2 cellular contexts compared by ENCODE assay signal in the genomic region with DNA sequence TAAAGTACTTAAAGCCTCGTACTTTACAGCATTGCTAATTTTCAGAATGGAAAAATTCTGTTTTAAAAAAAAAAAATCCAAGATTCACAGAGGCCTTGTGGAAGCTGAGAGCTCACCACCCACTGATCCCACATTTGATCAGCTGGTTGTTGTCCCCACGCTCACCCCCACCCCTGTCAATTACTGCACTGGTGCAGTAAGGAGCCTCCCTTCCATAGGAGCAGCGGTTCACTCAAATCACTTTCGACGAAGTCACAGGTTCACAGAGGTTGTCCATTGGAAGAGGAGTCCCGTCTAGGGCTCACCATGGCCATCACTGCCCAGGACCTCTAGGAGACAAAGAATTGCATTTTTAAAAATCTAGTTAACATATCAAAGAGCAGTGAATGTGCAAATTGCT.
TF ChIP-seq lines count a peak whose summit lies in the region.

No MANE protein-coding gene starts in this region.

TF ChIP-seq in H1, 55 proteins besides CTCF, POLR2A, EP300 and RAD21:
- no peak for TF ChIP-seq NANOG (IDR thresholded peaks at IDR 0.05; ENCODE audit: insufficient read depth, low read depth, low read length, poor library complexity, severe bottlenecking)
- TF ChIP-seq SP1 (IDR thresholded peaks at IDR 0.05; ENCODE audit: low read depth, low read length) = no peak
- TF ChIP-seq SUZ12 (IDR thresholded peaks at IDR 0.05; ENCODE audit: low read length) = no peak
- no peak for TF ChIP-seq CTBP2 (IDR thresholded peaks at IDR 0.05; ENCODE audit: borderline replicate concordance, insufficient read depth, insufficient read length, low read length)
- no peak for TF ChIP-seq CREB1 (IDR thresholded peaks at IDR 0.05)
- no peak for TF ChIP-seq JUN (IDR thresholded peaks at IDR 0.05; ENCODE audit: low read depth, low read length)
- TF ChIP-seq, protein P1, sequence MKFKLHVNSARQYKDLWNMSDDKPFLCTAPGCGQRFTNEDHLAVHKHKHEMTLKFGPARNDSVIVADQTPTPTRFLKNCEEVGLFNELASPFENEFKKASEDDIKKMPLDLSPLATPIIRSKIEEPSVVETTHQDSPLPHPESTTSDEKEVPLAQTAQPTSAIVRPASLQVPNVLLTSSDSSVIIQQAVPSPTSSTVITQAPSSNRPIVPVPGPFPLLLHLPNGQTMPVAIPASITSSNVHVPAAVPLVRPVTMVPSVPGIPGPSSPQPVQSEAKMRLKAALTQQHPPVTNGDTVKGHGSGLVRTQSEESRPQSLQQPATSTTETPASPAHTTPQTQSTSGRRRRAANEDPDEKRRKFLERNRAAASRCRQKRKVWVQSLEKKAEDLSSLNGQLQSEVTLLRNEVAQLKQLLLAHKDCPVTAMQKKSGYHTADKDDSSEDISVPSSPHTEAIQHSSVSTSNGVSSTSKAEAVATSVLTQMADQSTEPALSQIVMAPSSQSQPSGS (IDR thresholded peaks at IDR 0.05; ENCODE audit: low read length) = no peak
- no peak for TF ChIP-seq HDAC2 (IDR thresholded peaks at IDR 0.05; ENCODE audit: borderline replicate concordance in 1 of 2, low read depth in 2 of 2, low read length in 2 of 2)
- no peak for TF ChIP-seq CHD1 (IDR thresholded peaks at IDR 0.05; ENCODE audit: low read depth, low read length)
- TF ChIP-seq RFX5 (IDR thresholded peaks at IDR 0.05; ENCODE audit: borderline replicate concordance, low read depth, low read length) = no peak
- no peak for TF ChIP-seq CHD2 (IDR thresholded peaks at IDR 0.05; ENCODE audit: low read length)
- no peak for TF ChIP-seq BCL11A (IDR thresholded peaks at IDR 0.05; ENCODE audit: low read depth in 2 of 2, low read length in 2 of 2)
- no peak for TF ChIP-seq POU5F1 (IDR thresholded peaks at IDR 0.05; ENCODE audit: low read depth, low read length)
- TF ChIP-seq RNF2 (IDR thresholded peaks at IDR 0.05; ENCODE audit: borderline replicate concordance, low read depth, low read length, missing control alignments, poor library complexity, severe bottlenecking) = no peak
- TF ChIP-seq RXRA (IDR thresholded peaks at IDR 0.05; ENCODE audit: insufficient read depth, low read depth, low read length) = no peak

TF ChIP-seq in GM23338, 12 proteins besides CTCF, POLR2A, EP300 and RAD21:
- TF ChIP-seq ZNF114 (CRISPR knock-in tag; IDR thresholded peaks at IDR 0.05) = no peak
- no peak for TF ChIP-seq ZNF331 (CRISPR knock-in tag; IDR thresholded peaks at IDR 0.05; ENCODE audit: low read depth)
- TF ChIP-seq STAT1 (IDR thresholded peaks at IDR 0.05; ENCODE audit: unreplicated experiment) = no peak
- TF ChIP-seq, protein P2, sequence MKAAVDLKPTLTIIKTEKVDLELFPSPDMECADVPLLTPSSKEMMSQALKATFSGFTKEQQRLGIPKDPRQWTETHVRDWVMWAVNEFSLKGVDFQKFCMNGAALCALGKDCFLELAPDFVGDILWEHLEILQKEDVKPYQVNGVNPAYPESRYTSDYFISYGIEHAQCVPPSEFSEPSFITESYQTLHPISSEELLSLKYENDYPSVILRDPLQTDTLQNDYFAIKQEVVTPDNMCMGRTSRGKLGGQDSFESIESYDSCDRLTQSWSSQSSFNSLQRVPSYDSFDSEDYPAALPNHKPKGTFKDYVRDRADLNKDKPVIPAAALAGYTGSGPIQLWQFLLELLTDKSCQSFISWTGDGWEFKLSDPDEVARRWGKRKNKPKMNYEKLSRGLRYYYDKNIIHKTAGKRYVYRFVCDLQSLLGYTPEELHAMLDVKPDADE (IDR thresholded peaks at IDR 0.05) = no peak
- TF ChIP-seq EZH2 (IDR thresholded peaks at IDR 0.05; ENCODE audit: low read depth, unreplicated experiment) = no peak
- TF ChIP-seq CREB1 (CRISPR knock-in tag; IDR thresholded peaks at IDR 0.05; ENCODE audit: low read depth) = no peak
- TF ChIP-seq EZH2phosphoT487 (IDR thresholded peaks at IDR 0.05; ENCODE audit: unreplicated experiment) = no peak
- no peak for TF ChIP-seq REST (IDR thresholded peaks at IDR 0.05; ENCODE audit: unreplicated experiment)
- TF ChIP-seq NANOG (IDR thresholded peaks at IDR 0.05; ENCODE audit: borderline replicate concordance) = no peak
- TF ChIP-seq POLR2AphosphoS5 (IDR thresholded peaks at IDR 0.05; ENCODE audit: low read depth) = no peak
- no peak for TF ChIP-seq JUNB (IDR thresholded peaks at IDR 0.05; ENCODE audit: unreplicated experiment)
- TF ChIP-seq, protein P3, sequence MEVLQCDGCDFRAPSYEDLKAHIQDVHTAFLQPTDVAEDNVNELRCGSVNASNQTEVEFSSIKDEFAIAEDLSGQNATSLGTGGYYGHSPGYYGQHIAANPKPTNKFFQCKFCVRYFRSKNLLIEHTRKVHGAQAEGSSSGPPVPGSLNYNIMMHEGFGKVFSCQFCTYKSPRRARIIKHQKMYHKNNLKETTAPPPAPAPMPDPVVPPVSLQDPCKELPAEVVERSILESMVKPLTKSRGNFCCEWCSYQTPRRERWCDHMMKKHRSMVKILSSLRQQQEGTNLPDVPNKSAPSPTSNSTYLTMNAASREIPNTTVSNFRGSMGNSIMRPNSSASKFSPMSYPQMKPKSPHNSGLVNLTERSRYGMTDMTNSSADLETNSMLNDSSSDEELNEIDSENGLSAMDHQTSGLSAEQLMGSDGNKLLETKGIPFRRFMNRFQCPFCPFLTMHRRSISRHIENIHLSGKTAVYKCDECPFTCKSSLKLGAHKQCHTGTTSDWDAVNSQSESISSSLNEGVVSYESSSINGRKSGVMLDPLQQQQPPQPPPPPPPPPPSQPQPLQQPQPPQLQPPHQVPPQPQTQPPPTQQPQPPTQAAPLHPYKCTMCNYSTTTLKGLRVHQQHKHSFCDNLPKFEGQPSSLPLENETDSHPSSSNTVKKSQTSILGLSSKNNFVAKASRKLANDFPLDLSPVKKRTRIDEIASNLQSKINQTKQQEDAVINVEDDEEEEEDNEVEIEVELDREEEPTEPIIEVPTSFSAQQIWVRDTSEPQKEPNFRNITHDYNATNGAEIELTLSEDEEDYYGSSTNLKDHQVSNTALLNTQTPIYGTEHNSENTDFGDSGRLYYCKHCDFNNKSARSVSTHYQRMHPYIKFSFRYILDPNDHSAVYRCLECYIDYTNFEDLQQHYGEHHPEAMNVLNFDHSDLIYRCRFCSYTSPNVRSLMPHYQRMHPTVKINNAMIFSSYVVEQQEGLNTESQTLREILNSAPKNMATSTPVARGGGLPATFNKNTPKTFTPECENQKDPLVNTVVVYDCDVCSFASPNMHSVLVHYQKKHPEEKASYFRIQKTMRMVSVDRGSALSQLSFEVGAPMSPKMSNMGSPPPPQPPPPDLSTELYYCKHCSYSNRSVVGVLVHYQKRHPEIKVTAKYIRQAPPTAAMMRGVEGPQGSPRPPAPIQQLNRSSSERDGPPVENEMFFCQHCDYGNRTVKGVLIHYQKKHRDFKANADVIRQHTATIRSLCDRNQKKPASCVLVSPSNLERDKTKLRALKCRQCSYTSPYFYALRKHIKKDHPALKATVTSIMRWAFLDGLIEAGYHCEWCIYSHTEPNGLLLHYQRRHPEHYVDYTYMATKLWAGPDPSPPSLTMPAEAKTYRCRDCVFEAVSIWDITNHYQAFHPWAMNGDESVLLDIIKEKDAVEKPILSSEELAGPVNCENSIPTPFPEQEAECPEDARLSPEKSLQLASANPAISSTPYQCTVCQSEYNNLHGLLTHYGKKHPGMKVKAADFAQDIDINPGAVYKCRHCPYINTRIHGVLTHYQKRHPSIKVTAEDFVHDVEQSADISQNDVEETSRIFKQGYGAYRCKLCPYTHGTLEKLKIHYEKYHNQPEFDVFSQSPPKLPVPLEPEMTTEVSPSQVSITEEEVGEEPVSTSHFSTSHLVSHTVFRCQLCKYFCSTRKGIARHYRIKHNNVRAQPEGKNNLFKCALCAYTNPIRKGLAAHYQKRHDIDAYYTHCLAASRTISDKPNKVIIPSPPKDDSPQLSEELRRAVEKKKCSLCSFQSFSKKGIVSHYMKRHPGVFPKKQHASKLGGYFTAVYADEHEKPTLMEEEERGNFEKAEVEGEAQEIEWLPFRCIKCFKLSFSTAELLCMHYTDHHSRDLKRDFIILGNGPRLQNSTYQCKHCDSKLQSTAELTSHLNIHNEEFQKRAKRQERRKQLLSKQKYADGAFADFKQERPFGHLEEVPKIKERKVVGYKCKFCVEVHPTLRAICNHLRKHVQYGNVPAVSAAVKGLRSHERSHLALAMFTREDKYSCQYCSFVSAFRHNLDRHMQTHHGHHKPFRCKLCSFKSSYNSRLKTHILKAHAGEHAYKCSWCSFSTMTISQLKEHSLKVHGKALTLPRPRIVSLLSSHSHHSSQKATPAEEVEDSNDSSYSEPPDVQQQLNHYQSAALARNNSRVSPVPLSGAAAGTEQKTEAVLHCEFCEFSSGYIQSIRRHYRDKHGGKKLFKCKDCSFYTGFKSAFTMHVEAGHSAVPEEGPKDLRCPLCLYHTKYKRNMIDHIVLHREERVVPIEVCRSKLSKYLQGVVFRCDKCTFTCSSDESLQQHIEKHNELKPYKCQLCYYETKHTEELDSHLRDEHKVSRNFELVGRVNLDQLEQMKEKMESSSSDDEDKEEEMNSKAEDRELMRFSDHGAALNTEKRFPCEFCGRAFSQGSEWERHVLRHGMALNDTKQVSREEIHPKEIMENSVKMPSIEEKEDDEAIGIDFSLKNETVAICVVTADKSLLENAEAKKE (CRISPR knock-in tag; IDR thresholded peaks at IDR 0.05) = no peak
